Comparison of ENCODE assay signal across 8 cellular contexts in genomic region chr17:44086364-44087311, GRCh38. TPM values are rescaled to one million over a fixed set of nuclear protein-coding genes. Genes with fewer than 3 reads are reported as not detected.
A peak's percentile ranks its signal among the peaks of the same experiment; 100 is the strongest.
DNase-seq lines count a peak whose midpoint lies in the region; ATAC-seq and TF ChIP-seq lines count a peak whose summit lies in the region.

No MANE protein-coding gene starts in this region.

- H3K27me3 Mint-ChIP-seq in glutamatergic neuron (ENCODE audit: unreplicated experiment) = peaks cover 6% of the 10 kb centered on the region
- no peaks in the 10 kb centered on the region for H3K27me3 Mint-ChIP-seq in stimulated activated naive B cell treated with anti-CD40 and anti-IgM and Interleukin-4, amounts not matched to agents 10 μg/mL and 1 μg/mL and 100 μg/mL, for 72 hours

- no peaks in the 10 kb centered on the region for H3K27me3 ChIP-seq in NT2/D1 (ENCODE audit: insufficient read depth, insufficient read length)

- DNase-seq in DMS153 treated with DMSO at 0.1 percent for 48 hours (lab: John Stamatoyannopoulos, UW; ENCODE audit: unreplicated experiment) (peak; percentile 9), NT2/D1 (ENCODE audit: low read depth, low spot score) (no peak), glutamatergic neuron (no peak), smooth muscle cell of the brain vasculature (ENCODE audit: low read depth, low spot score) (peak; percentile 50), NCI-H128 (lab: John Stamatoyannopoulos, UW; ENCODE audit: unreplicated experiment) (no peak), NCI-H1105 treated with DMSO at 0.1 percent for 48 hours (lab: John Stamatoyannopoulos, UW) (no peak)
- DNase-seq in activated effector memory CD4-positive, alpha-beta T cell treated with anti-CD3 and anti-CD28 coated beads, Interleukin-2, amount 50 U/mL, for 16 hours = peak; percentile 89
- DNase-seq in stimulated activated naive B cell treated with anti-CD40 and anti-IgM and Interleukin-4, amounts not matched to agents 10 μg/mL and 1 μg/mL and 100 μg/mL, for 72 hours = no peak

- peak overlapping the region; percentile 76 for H3K9ac ChIP-seq in NT2/D1 (ENCODE audit: insufficient read length, low read depth)

- H3K4me1 Mint-ChIP-seq in glutamatergic neuron (ENCODE audit: low read depth, unreplicated experiment) = peaks cover 10% of the 10 kb centered on the region
- peaks cover 13 to 15% of the 10 kb centered on the region in 2 donors for H3K4me1 Mint-ChIP-seq in stimulated activated naive B cell treated with anti-CD40 and anti-IgM and Interleukin-4, amounts not matched to agents 10 μg/mL and 1 μg/mL and 100 μg/mL, for 72 hours

- H3K4me3 Mint-ChIP-seq in glutamatergic neuron (ENCODE audit: unreplicated experiment) = no peak overlapping the region
- no peak overlapping the region for H3K4me3 Mint-ChIP-seq in stimulated activated naive B cell treated with anti-CD40 and anti-IgM and Interleukin-4, amounts not matched to agents 10 μg/mL and 1 μg/mL and 100 μg/mL, for 72 hours

- H3K4me1 ChIP-seq in NT2/D1 (ENCODE audit: insufficient read depth, insufficient read length) = peaks cover 50% of the 10 kb centered on the region

- no peak for TF ChIP-seq CTCF in glutamatergic neuron (IDR thresholded peaks at IDR 0.05; ENCODE audit: partially characterized antibody, unreplicated experiment)

- no peak for ATAC-seq in stimulated activated naive B cell treated with anti-CD40 and anti-IgM and Interleukin-4, amounts not matched to agents 10 μg/mL and 1 μg/mL and 100 μg/mL, for 72 hours (replicated peaks)

- peak overlapping the region; percentile 64 for H3K27ac Mint-ChIP-seq in glutamatergic neuron (ENCODE audit: unreplicated experiment)
- H3K27ac Mint-ChIP-seq in stimulated activated naive B cell treated with anti-CD40 and anti-IgM and Interleukin-4, amounts not matched to agents 10 μg/mL and 1 μg/mL and 100 μg/mL, for 72 hours = no peak overlapping the region

- peaks cover 3% of the 10 kb centered on the region for H3K36me3 Mint-ChIP-seq in glutamatergic neuron (ENCODE audit: unreplicated experiment)
- H3K36me3 Mint-ChIP-seq in stimulated activated naive B cell treated with anti-CD40 and anti-IgM and Interleukin-4, amounts not matched to agents 10 μg/mL and 1 μg/mL and 100 μg/mL, for 72 hours = peaks cover 43 to 49% of the 10 kb centered on the region in 2 donors

- peak overlapping the region; percentile 19 for H3K4me3 ChIP-seq in NT2/D1 (ENCODE audit: insufficient read length, low read depth)

- H3K9me3 Mint-ChIP-seq in glutamatergic neuron (ENCODE audit: unreplicated experiment) = peaks cover 12% of the 10 kb centered on the region
- H3K9me3 Mint-ChIP-seq in stimulated activated naive B cell treated with anti-CD40 and anti-IgM and Interleukin-4, amounts not matched to agents 10 μg/mL and 1 μg/mL and 100 μg/mL, for 72 hours = no peaks in the 10 kb centered on the region

- H3K36me3 ChIP-seq in NT2/D1 (ENCODE audit: insufficient read depth, insufficient read length, low read length) = peaks cover 64% of the 10 kb centered on the region

- no peaks in the 10 kb centered on the region for H3K9me3 ChIP-seq in NT2/D1 (ENCODE audit: insufficient read depth, low read length)

RNA-seq across cellular contexts. Expression of gene G6PC3, which starts 16.1 kb away (rescaled TPM):
- 51.2 TPM for total RNA-seq in glutamatergic neuron (ENCODE audit: unreplicated experiment)

RNA-seq across cellular contexts. Expression of gene LSM12, which starts 20.2 kb away (rescaled TPM):
- total RNA-seq in glutamatergic neuron (ENCODE audit: unreplicated experiment) = 57.9 TPM

RNA-seq across cellular contexts. Expression of gene HDAC5, which starts 36.8 kb away (rescaled TPM):
- 185 TPM for total RNA-seq in glutamatergic neuron (ENCODE audit: unreplicated experiment)

RNA-seq across cellular contexts. Expression of gene HROB, which starts 55.1 kb away (rescaled TPM):
- total RNA-seq in glutamatergic neuron (ENCODE audit: unreplicated experiment) = 3.2 TPM

Comparison
In these comparisons a context has a peak if more than half of its experiments do, and no peak if none do; other contexts are left out.
1. DNase-seq: peak in DMS153 treated with DMSO at 0.1 percent for 48 hours (single experiment), activated effector memory CD4-positive, alpha-beta T cell treated with anti-CD3 and anti-CD28 coated beads, Interleukin-2, amount 50 U/mL, for 16 hours (single experiment) and smooth muscle cell of the brain vasculature (single experiment); none in NT2/D1 (single experiment), glutamatergic neuron (single experiment), stimulated activated naive B cell treated with anti-CD40 and anti-IgM and Interleukin-4, amounts not matched to agents 10 μg/mL and 1 μg/mL and 100 μg/mL, for 72 hours (single experiment), NCI-H128 (single experiment) and NCI-H1105 treated with DMSO at 0.1 percent for 48 hours (single experiment).